28 cellular contexts compared by ENCODE assay signal in the genomic region with DNA sequence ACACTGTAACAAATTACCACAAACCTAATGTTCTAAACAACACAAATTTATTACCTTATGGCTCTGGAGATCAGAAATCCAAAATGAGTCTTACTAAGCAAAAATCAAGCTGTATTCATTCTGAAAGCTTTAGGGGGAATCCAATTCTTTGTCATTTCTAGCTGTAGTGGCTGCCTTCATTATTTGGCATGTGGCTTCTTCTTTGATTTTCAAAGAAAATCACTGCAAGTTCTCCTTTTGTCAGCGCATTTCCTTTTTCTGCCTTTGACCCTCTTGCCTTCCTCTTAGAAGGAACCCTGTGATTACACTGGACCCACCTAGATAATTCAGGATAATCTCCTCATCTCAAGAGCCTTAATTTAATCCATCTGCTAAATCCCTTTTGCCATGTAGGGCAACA. TPM values are rescaled to one million over a fixed set of nuclear protein-coding genes. Genes with fewer than 3 reads are reported as not detected.
"Had no signal": no experiment of that assay in that cellular context is flagged by ENCODE, and none has a peak within 500 bp of the region (broad histone marks: within the 10 kb centered on the region; RNA-seq: fewer than 3 reads in every experiment).

No MANE protein-coding gene starts in this region.

- DNase-seq: activated B cell treated with CpG ODN at 0.5 μM for 24 hours; activated CD4-positive, alpha-beta memory T cell treated with anti-CD3 and anti-CD28 coated beads for 36 hours; activated CD4-positive, alpha-beta T cell treated with anti-CD3 and anti-CD28 coated beads for 36 hours; activated effector memory CD4-positive, alpha-beta T cell treated with Interleukin-2 at 50 U/mL for 16 hours; activated naive CD4-positive, alpha-beta T cell treated with anti-CD3 and anti-CD28 coated beads for 36 hours; activated naive CD8-positive, alpha-beta T cell treated with anti-CD3 and anti-CD28 coated beads, Interleukin-2, amount 10 ng/mL, durations not matched to agents 7 days and 5 days; activated T-cell treated with anti-CD3 and anti-CD28 coated beads, Interleukin-2, amount 50 U/mL, for 72 hours; amygdala; cortex of kidney; endodermal cell; esophagus squamous epithelium; gastrocnemius medialis; hippocampal formation; kidney glomerular epithelial cell; left lung; naive thymus-derived CD4-positive, alpha-beta T cell; occipital lobe; posterior cingulate gyrus; small intestine; stomach had no signal

- H3K4me3 ChIP-seq: esophagus squamous epithelium, gastrocnemius medialis, left lung, stomach, suprapubic skin, tibial nerve had no signal

- H3K9me3 Mint-ChIP-seq: activated B cell treated with CpG ODN at 0.5 μM for 24 hours; activated CD4-positive, alpha-beta memory T cell treated with anti-CD3 and anti-CD28 coated beads for 36 hours; activated naive CD4-positive, alpha-beta T cell treated with anti-CD3 and anti-CD28 coated beads for 36 hours; activated naive CD8-positive, alpha-beta T cell treated with anti-CD3 and anti-CD28 coated beads, Interleukin-2, amount 10 ng/mL, durations not matched to agents 7 days and 5 days; activated T-cell treated with anti-CD3 and anti-CD28 coated beads, Interleukin-2, amount 50 U/mL, for 72 hours; endodermal cell; stimulated activated memory B cell treated with anti-CD40 and anti-IgM and Interleukin-4, amounts not matched to agents 10 μg/mL and 1 μg/mL and 100 μg/mL, for 72 hours had no signal

- H3K4me1 ChIP-seq: esophagus squamous epithelium, gastrocnemius medialis, left lung, stomach, suprapubic skin, tibial nerve had no signal

- ATAC-seq: activated CD4-positive, alpha-beta T cell treated with anti-CD3 and anti-CD28 coated beads for 36 hours; gastrocnemius medialis; left lung; naive thymus-derived CD4-positive, alpha-beta T cell; sciatic nerve; stimulated activated memory B cell treated with anti-CD40 and anti-IgM and Interleukin-4, amounts not matched to agents 10 μg/mL and 1 μg/mL and 100 μg/mL, for 72 hours had no signal

- H3K27ac Mint-ChIP-seq: activated B cell treated with CpG ODN at 0.5 μM for 24 hours; activated CD4-positive, alpha-beta memory T cell treated with anti-CD3 and anti-CD28 coated beads for 36 hours; activated CD4-positive, alpha-beta T cell treated with anti-CD3 and anti-CD28 coated beads for 36 hours; activated naive CD4-positive, alpha-beta T cell treated with anti-CD3 and anti-CD28 coated beads for 36 hours; activated naive CD8-positive, alpha-beta T cell treated with anti-CD3 and anti-CD28 coated beads, Interleukin-2, amount 10 ng/mL, durations not matched to agents 7 days and 5 days; activated T-cell treated with anti-CD3 and anti-CD28 coated beads, Interleukin-2, amount 50 U/mL, for 72 hours; endodermal cell; naive thymus-derived CD4-positive, alpha-beta T cell; stimulated activated memory B cell treated with anti-CD40 and anti-IgM and Interleukin-4, amounts not matched to agents 10 μg/mL and 1 μg/mL and 100 μg/mL, for 72 hours had no signal

- H3K4me1 Mint-ChIP-seq: activated B cell treated with CpG ODN at 0.5 μM for 24 hours; activated naive CD8-positive, alpha-beta T cell treated with anti-CD3 and anti-CD28 coated beads, Interleukin-2, amount 10 ng/mL, durations not matched to agents 7 days and 5 days; endodermal cell; neural crest cell; stimulated activated memory B cell treated with anti-CD40 and anti-IgM and Interleukin-4, amounts not matched to agents 10 μg/mL and 1 μg/mL and 100 μg/mL, for 72 hours had no signal

- H3K27ac ChIP-seq: esophagus squamous epithelium, gastrocnemius medialis, left lung, stomach, suprapubic skin, tibial nerve had no signal

- H3K36me3 ChIP-seq: esophagus squamous epithelium, gastrocnemius medialis, left lung, stomach, suprapubic skin, tibial nerve had no signal

- H3K27me3 ChIP-seq: gastrocnemius medialis, left lung, stomach, suprapubic skin, tibial nerve had no signal

- H3K9me3 ChIP-seq: esophagus squamous epithelium, gastrocnemius medialis, left lung, stomach, suprapubic skin, tibial nerve had no signal

- H3K36me3 Mint-ChIP-seq: activated CD4-positive, alpha-beta memory T cell treated with anti-CD3 and anti-CD28 coated beads for 36 hours; activated naive CD8-positive, alpha-beta T cell treated with anti-CD3 and anti-CD28 coated beads, Interleukin-2, amount 10 ng/mL, durations not matched to agents 7 days and 5 days; naive thymus-derived CD4-positive, alpha-beta T cell; stimulated activated memory B cell treated with anti-CD40 and anti-IgM and Interleukin-4, amounts not matched to agents 10 μg/mL and 1 μg/mL and 100 μg/mL, for 72 hours had no signal

- H3K4me3 Mint-ChIP-seq: activated B cell treated with CpG ODN at 0.5 μM for 24 hours; activated CD4-positive, alpha-beta memory T cell treated with anti-CD3 and anti-CD28 coated beads for 36 hours; activated CD4-positive, alpha-beta T cell treated with anti-CD3 and anti-CD28 coated beads for 36 hours; activated naive CD4-positive, alpha-beta T cell treated with anti-CD3 and anti-CD28 coated beads for 36 hours; activated naive CD8-positive, alpha-beta T cell treated with anti-CD3 and anti-CD28 coated beads, Interleukin-2, amount 10 ng/mL, durations not matched to agents 7 days and 5 days; activated T-cell treated with anti-CD3 and anti-CD28 coated beads, Interleukin-2, amount 50 U/mL, for 72 hours; endodermal cell; naive thymus-derived CD4-positive, alpha-beta T cell; neural crest cell; stimulated activated memory B cell treated with anti-CD40 and anti-IgM and Interleukin-4, amounts not matched to agents 10 μg/mL and 1 μg/mL and 100 μg/mL, for 72 hours had no signal

RNA-seq across cellular contexts. Expression of a gene that starts 36.9 kb away (rescaled TPM):
- total RNA-seq: activated B cell treated with CpG ODN at 0.5 μM for 24 hours; activated CD4-positive, alpha-beta memory T cell treated with anti-CD3 and anti-CD28 coated beads for 36 hours; activated CD4-positive, alpha-beta T cell treated with anti-CD3 and anti-CD28 coated beads for 36 hours; activated naive CD4-positive, alpha-beta T cell treated with anti-CD3 and anti-CD28 coated beads for 36 hours; activated naive CD8-positive, alpha-beta T cell treated with anti-CD3 and anti-CD28 coated beads, Interleukin-2, amount 10 ng/mL, durations not matched to agents 7 days and 5 days; activated T-cell treated with anti-CD3 and anti-CD28 coated beads, Interleukin-2, amount 50 U/mL, for 72 hours; cerebellum; endodermal cell; esophagus squamous epithelium; gastrocnemius medialis; left lung; lung microvascular endothelial cell; naive thymus-derived CD4-positive, alpha-beta T cell; neural crest cell; sciatic nerve; stomach; tibial nerve had no signal
- polyA plus RNA-seq: naive thymus-derived CD4-positive, alpha-beta T cell; small intestine; stomach; urinary bladder had no signal
